ENCODE assay signal across 19 cellular contexts in genomic region chr7:2105917-2106316, GRCh38.
DNase-seq lines count a peak whose midpoint lies in the region; TF ChIP-seq lines count a peak whose summit lies in the region.
"Had no signal": no experiment of that assay in that cellular context is flagged by ENCODE, and none has a peak within 500 bp of the region (broad histone marks: within the 10 kb centered on the region; RNA-seq: fewer than 3 reads in every experiment).

No MANE protein-coding gene starts in this region.

- H3K27me3 ChIP-seq in thyroid gland: no peaks in the 10 kb centered on the region
- H3K27me3 ChIP-seq: right lobe of liver, SJSA1 had no signal

- H3K27ac ChIP-seq in thyroid gland: no peak overlapping the region
- H3K27ac ChIP-seq: right lobe of liver, SJSA1 had no signal

- no peak for TF ChIP-seq CTCF in thyroid gland (IDR thresholded peaks at IDR 0.05)

- H3K4me1 ChIP-seq in thyroid gland: peaks cover 11 to 29% of the 10 kb centered on the region in 2 donors
- H3K4me1 ChIP-seq: right lobe of liver had no signal

- no peaks in the 10 kb centered on the region for H3K36me3 Mint-ChIP-seq in activated naive CD4-positive, alpha-beta T cell treated with anti-CD3 and anti-CD28 coated beads, Interleukin-2, amount 10 ng/mL, durations not matched to agents 7 days and 5 days

- TF ChIP-seq POLR2A in thyroid gland (IDR thresholded peaks at IDR 0.05): no peak

- intact Hi-C loops in thyroid gland (cut with DNase I): no loop called here
- intact Hi-C loops in posterior vena cava (cut with DNase I): no loop called here

- H3K36me3 ChIP-seq in thyroid gland: no peaks in the 10 kb centered on the region
- H3K36me3 ChIP-seq: right lobe of liver had no signal

- H3K4me3 ChIP-seq in thyroid gland (replicated peaks in 1 of 3): no peak overlapping the region
- H3K4me3 ChIP-seq: mucosa of descending colon, right lobe of liver, SJSA1 had no signal

- WGBS in thyroid gland, 2 donors: 90 to 94% methylated on average over 14 to 16 of the region's 17 CpGs

- no peaks in the 10 kb centered on the region for H3K27me3 Mint-ChIP-seq in activated naive CD4-positive, alpha-beta T cell treated with anti-CD3 and anti-CD28 coated beads, Interleukin-2, amount 10 ng/mL, durations not matched to agents 7 days and 5 days

- H3K27ac Mint-ChIP-seq in activated naive CD4-positive, alpha-beta T cell treated with anti-CD3 and anti-CD28 coated beads, Interleukin-2, amount 10 ng/mL, durations not matched to agents 7 days and 5 days: no peak overlapping the region

- H3K4me1 Mint-ChIP-seq in activated naive CD4-positive, alpha-beta T cell treated with anti-CD3 and anti-CD28 coated beads, Interleukin-2, amount 10 ng/mL, durations not matched to agents 7 days and 5 days: peaks cover 29% of the 10 kb centered on the region

- no peaks in the 10 kb centered on the region for H3K9me3 ChIP-seq in thyroid gland
- H3K9me3 ChIP-seq: Caco-2, mucosa of descending colon, right lobe of liver, SJSA1 had no signal

- DNase-seq in stimulated activated CD4-positive, alpha-beta T cell treated with anti-CD3 and anti-CD28 coated beads, Interleukin-15, amount 100 ng/mL, for 24 hours: peak; percentile 34
- no peak for DNase-seq in stimulated activated CD4-positive, alpha-beta T cell treated with anti-CD3 and anti-CD28 coated beads, Interleukin-4, amount 100 ng/mL, for 24 hours
- peak; percentile 45 for DNase-seq in UCSD-AML1 (lab: John Stamatoyannopoulos, UW; ENCODE audit: unreplicated experiment)
- DNase-seq in iPS-NIHi7 (ENCODE audit: extremely low spot score): peak; percentile 95
- no peak for DNase-seq in thyroid gland
- DNase-seq in dedifferentiated amniotic fluid mesenchymal stem cell (ENCODE audit: extremely low spot score): no peak
- no peak for DNase-seq in posterior vena cava (ENCODE audit: low spot score)
- no peak for DNase-seq in activated naive CD4-positive, alpha-beta T cell treated with anti-CD3 and anti-CD28 coated beads, Interleukin-2, amount 10 ng/mL, durations not matched to agents 7 days and 5 days
- DNase-seq: activated CD4-positive, alpha-beta T cell treated with anti-CD3 and anti-CD28 coated beads, Interleukin-2, amount 50 U/mL, for 1 hour; activated T-cell treated with anti-CD3 and anti-CD28 coated beads, Interleukin-2, amount 50 U/mL, for 48 hours; Caco-2; EL; NCI-H1694 treated with DMSO at 0.1 percent for 48 hours; occipital lobe; PC-3; right lobe of liver; stimulated activated CD4-positive, alpha-beta T cell treated with anti-CD3 and anti-CD28 coated beads, Interleukin-1b, Interleukin-23, amount 100 ng/mL, for 48 hours had no signal

- CTCF ChIA-PET in activated naive CD4-positive, alpha-beta T cell treated with anti-CD3 and anti-CD28 coated beads, Interleukin-2, amount 10 ng/mL, durations not matched to agents 7 days and 5 days (lab: Charles Lee): no interaction called here

- H3K9me3 Mint-ChIP-seq in activated naive CD4-positive, alpha-beta T cell treated with anti-CD3 and anti-CD28 coated beads, Interleukin-2, amount 10 ng/mL, durations not matched to agents 7 days and 5 days: no peaks in the 10 kb centered on the region

- H3K4me3 Mint-ChIP-seq in activated naive CD4-positive, alpha-beta T cell treated with anti-CD3 and anti-CD28 coated beads, Interleukin-2, amount 10 ng/mL, durations not matched to agents 7 days and 5 days: no peak overlapping the region

Comparison
In these comparisons a context has a peak if more than half of its experiments do, and no peak if none do; other contexts are left out.
1. DNase-seq: peak in stimulated activated CD4-positive, alpha-beta T cell treated with anti-CD3 and anti-CD28 coated beads, Interleukin-15, amount 100 ng/mL, for 24 hours (single experiment), UCSD-AML1 (single experiment) and iPS-NIHi7 (single experiment); none in stimulated activated CD4-positive, alpha-beta T cell treated with anti-CD3 and anti-CD28 coated beads, Interleukin-4, amount 100 ng/mL, for 24 hours (single experiment), thyroid gland (0 of 2), dedifferentiated amniotic fluid mesenchymal stem cell (single experiment), posterior vena cava (single experiment) and activated naive CD4-positive, alpha-beta T cell treated with anti-CD3 and anti-CD28 coated beads, Interleukin-2, amount 10 ng/mL, durations not matched to agents 7 days and 5 days (single experiment).